24 cellular contexts compared by ENCODE assay signal in the genomic region with DNA sequence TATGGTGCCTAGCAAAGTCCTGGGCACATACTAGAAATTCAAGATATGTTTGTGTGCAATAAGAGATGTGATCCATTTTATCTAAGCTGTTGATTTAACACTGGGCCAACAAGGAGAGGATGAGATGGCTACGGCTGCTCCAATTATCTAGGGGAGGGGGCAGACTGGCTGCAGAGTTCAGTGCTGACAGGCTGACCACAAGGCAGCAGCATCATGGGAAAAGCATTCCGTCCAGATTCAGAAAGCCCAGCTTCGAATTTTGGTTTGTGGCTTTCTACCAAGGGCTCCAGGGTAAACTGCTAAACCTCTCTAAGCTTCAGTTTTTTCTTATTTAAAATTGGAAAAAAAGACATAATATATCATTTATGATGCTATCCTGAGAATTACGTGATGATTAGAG.
"Had no signal": no experiment of that assay in that cellular context is flagged by ENCODE, and none has a peak within 500 bp of the region (broad histone marks: within the 10 kb centered on the region; RNA-seq: fewer than 3 reads in every experiment).

No MANE protein-coding gene starts in this region.

- H3K27me3 ChIP-seq: dorsolateral prefrontal cortex, esophagus muscularis mucosa, foreskin keratinocyte, gastroesophageal sphincter, heart left ventricle, hepatocyte, left lung had no signal

- H3K27ac ChIP-seq: coronary artery, dorsolateral prefrontal cortex, esophagus muscularis mucosa, foreskin keratinocyte, gastroesophageal sphincter, heart left ventricle, hepatocyte, left lung, lower lobe of right lung had no signal

- H3K36me3 ChIP-seq: esophagus muscularis mucosa, gastroesophageal sphincter, heart left ventricle, left lung, lower lobe of right lung had no signal

- DNase-seq: dermis blood vessel endothelial cell; dorsolateral prefrontal cortex; effector CD4-positive, alpha-beta T cell; effector memory CD4-positive, alpha-beta T cell; foreskin keratinocyte; heart left ventricle; hypothalamus; left cardiac atrium; left lung; left ventricle myocardium superior; lower lobe of right lung; mesenchymal stem cell; mucosa of descending colon; naive B cell; naive thymus-derived CD8-positive, alpha-beta T cell had no signal

- FAIRE-seq: endothelial cell of umbilical vein, frontal cortex, islet of Langerhans, keratinocyte had no signal

- H2AFZ ChIP-seq: hepatocyte had no signal

- H3K4me1 ChIP-seq: esophagus muscularis mucosa, foreskin keratinocyte, gastroesophageal sphincter, heart left ventricle, left lung, lower lobe of right lung had no signal

- H3K79me2 ChIP-seq: hepatocyte had no signal

- H3K27ac Mint-ChIP-seq: mesothelial cell of epicardium, naive B cell had no signal

- H3K9me3 Mint-ChIP-seq: mesothelial cell of epicardium; naive thymus-derived CD8-positive, alpha-beta T cell had no signal

- H3K36me3 Mint-ChIP-seq: mesothelial cell of epicardium; naive B cell; naive thymus-derived CD8-positive, alpha-beta T cell had no signal

- H3K9me3 ChIP-seq: esophagus muscularis mucosa, gastroesophageal sphincter, heart left ventricle, left lung, lower lobe of right lung, mucosa of descending colon had no signal

- ATAC-seq: foreskin keratinocyte; gastroesophageal sphincter; heart left ventricle; left cardiac atrium; left lung; left ventricle myocardium superior; lower lobe of right lung; mucosa of descending colon; naive thymus-derived CD8-positive, alpha-beta T cell had no signal

- H3K4me2 ChIP-seq: hepatocyte had no signal

- H3K4me3 ChIP-seq: coronary artery, dorsolateral prefrontal cortex, esophagus muscularis mucosa, gastroesophageal sphincter, heart left ventricle, hepatocyte, left lung, lower lobe of right lung, mucosa of descending colon had no signal

- H3K4me1 Mint-ChIP-seq: mesothelial cell of epicardium; naive B cell; naive thymus-derived CD8-positive, alpha-beta T cell had no signal

- H3K4me3 Mint-ChIP-seq: mesothelial cell of epicardium; naive B cell; naive thymus-derived CD8-positive, alpha-beta T cell had no signal
